ENCODE assay signal across 3 cellular contexts in genomic region chr5:133510634-133511262, GRCh38.
TF ChIP-seq lines count a peak whose summit lies in the region.

No MANE protein-coding gene starts in this region.

TF ChIP-seq in A549, 52 proteins besides CTCF, POLR2A, EP300 and RAD21:
- TF ChIP-seq CHD4 (IDR thresholded peaks at IDR 0.05; ENCODE audit: borderline replicate concordance): no peak
- TF ChIP-seq HOXB13 (CRISPR knock-in tag; IDR thresholded peaks at IDR 0.05; ENCODE audit: low read depth): no peak
- peak; percentile 36 for TF ChIP-seq MAFK (IDR thresholded peaks at IDR 0.05; ENCODE audit: partially characterized antibody)
- TF ChIP-seq MAX (IDR thresholded peaks at IDR 0.05): no peak
- TF ChIP-seq RNF2 (IDR thresholded peaks at IDR 0.05; ENCODE audit: borderline replicate concordance, low read depth): no peak

TF ChIP-seq in IMR-90, 13 proteins besides CTCF, POLR2A, EP300 and RAD21:
- no peak for TF ChIP-seq CEBPB (IDR thresholded peaks at IDR 0.05; ENCODE audit: low read depth, low read length)
- TF ChIP-seq NFE2L2 (IDR thresholded peaks at IDR 0.05; ENCODE audit: low read depth, low read length): no peak
- TF ChIP-seq RFX5 (IDR thresholded peaks at IDR 0.05; ENCODE audit: low read depth, low read length): no peak
- TF ChIP-seq ELK1 (IDR thresholded peaks at IDR 0.05; ENCODE audit: borderline replicate concordance, low read depth, low read length): no peak
- TF ChIP-seq MAZ (IDR thresholded peaks at IDR 0.05; ENCODE audit: borderline replicate concordance, low read depth, low read length): no peak
- TF ChIP-seq CHD1 (IDR thresholded peaks at IDR 0.05; ENCODE audit: low read depth, low read length): no peak
- no peak for TF ChIP-seq MXI1 (IDR thresholded peaks at IDR 0.05; ENCODE audit: borderline replicate concordance, low read depth, low read length)
- TF ChIP-seq BHLHE40 (IDR thresholded peaks at IDR 0.05; ENCODE audit: low read depth, low read length): no peak
- no peak for TF ChIP-seq MAFK (IDR thresholded peaks at IDR 0.05; ENCODE audit: low read depth, low read length)
- TF ChIP-seq USF2 (IDR thresholded peaks at IDR 0.05; ENCODE audit: low read depth, low read length): no peak
- TF ChIP-seq FOS (IDR thresholded peaks at IDR 0.05; ENCODE audit: low read depth, low read length): no peak
- no peak for TF ChIP-seq SMC3 (IDR thresholded peaks at IDR 0.05; ENCODE audit: low read depth, low read length)
- no peak for TF ChIP-seq RCOR1 (IDR thresholded peaks at IDR 0.05; ENCODE audit: insufficient replicate concordance, low read length)
TF ChIP-seq in IMR-90: peak in this region for 0.

TF ChIP-seq in K562, 482 proteins besides CTCF, POLR2A, EP300 and RAD21 (continues in another document):
- no peak for TF ChIP-seq XRCC5 (IDR thresholded peaks at IDR 0.05; ENCODE audit: low read depth, low read length)
- peak; percentile 89 for TF ChIP-seq MAFK (IDR thresholded peaks at IDR 0.05; ENCODE audit: low read length)
- TF ChIP-seq RFX7 (CRISPR knock-in tag; IDR thresholded peaks at IDR 0.05): no peak
- TF ChIP-seq ATF1 (CRISPR knock-in tag; IDR thresholded peaks at IDR 0.05): no peak
- peak; percentile 84 for TF ChIP-seq ATF1 (tag; IDR thresholded peaks at IDR 0.05)
- TF ChIP-seq ZBTB8A (IDR thresholded peaks at IDR 0.05; ENCODE audit: partially characterized antibody): no peak
- no peak for TF ChIP-seq SAP30 (IDR thresholded peaks at IDR 0.05; ENCODE audit: borderline replicate concordance, insufficient read depth, low read depth, low read length, poor library complexity, severe bottlenecking)
- no peak for TF ChIP-seq NR3C1 (CRISPR knock-in tag; IDR thresholded peaks at IDR 0.05)
- TF ChIP-seq GABPB2 (CRISPR knock-in tag; conservative IDR thresholded peaks at IDR 0.05): no peak
- no peak for TF ChIP-seq SRSF3 (IDR thresholded peaks at IDR 0.05; ENCODE audit: insufficient read depth, low read length)
- TF ChIP-seq BMI1 (IDR thresholded peaks at IDR 0.05; ENCODE audit: low read length): no peak
- no peak; the same call in 1 of the 2 replicates for TF ChIP-seq ESRRA (IDR thresholded peaks at IDR 0.05; ENCODE audit: borderline replicate concordance, low read depth)
- no peak for TF ChIP-seq HMGXB4 (CRISPR knock-in tag; IDR thresholded peaks at IDR 0.05)
- TF ChIP-seq ZNF280A (IDR thresholded peaks at IDR 0.05; ENCODE audit: low read depth, partially characterized antibody): no peak
- no peak for TF ChIP-seq TSHZ1 (CRISPR knock-in tag; IDR thresholded peaks at IDR 0.05)
- TF ChIP-seq MYBL2 (IDR thresholded peaks at IDR 0.05; ENCODE audit: low read depth): no peak
- TF ChIP-seq MYBL2 (CRISPR knock-in tag; IDR thresholded peaks at IDR 0.05; ENCODE audit: borderline replicate concordance): no peak
- no peak for TF ChIP-seq ZNF311 (CRISPR knock-in tag; IDR thresholded peaks at IDR 0.05)
- TF ChIP-seq KDM4B (IDR thresholded peaks at IDR 0.05; ENCODE audit: borderline replicate concordance in 2 of 2, low read depth in 1 of 2): no peak
- no peak for TF ChIP-seq ETS1 (conservative IDR thresholded peaks at IDR 0.05; ENCODE audit: control insufficient read depth, low read depth, low read length)
- TF ChIP-seq ARID3B (CRISPR knock-in tag; IDR thresholded peaks at IDR 0.05; ENCODE audit: borderline replicate concordance): no peak
- TF ChIP-seq NCOA4 (IDR thresholded peaks at IDR 0.05; ENCODE audit: partially characterized antibody): no peak
- no peak for TF ChIP-seq KAT2B (IDR thresholded peaks at IDR 0.05; ENCODE audit: low read depth, low read length)
- TF ChIP-seq MTA3 (IDR thresholded peaks at IDR 0.05; ENCODE audit: borderline replicate concordance): no peak
- no peak for TF ChIP-seq CLOCK (CRISPR knock-in tag; IDR thresholded peaks at IDR 0.05; ENCODE audit: borderline replicate concordance)
- peak; percentile 92 for TF ChIP-seq CREM (IDR thresholded peaks at IDR 0.05; ENCODE audit: low read depth)
- no peak for TF ChIP-seq RBM25 (IDR thresholded peaks at IDR 0.05; ENCODE audit: low read depth, low read length, severe bottlenecking)
- TF ChIP-seq PML (IDR thresholded peaks at IDR 0.05; ENCODE audit: low read length): no peak
- TF ChIP-seq DIDO1 (tag; IDR thresholded peaks at IDR 0.05; ENCODE audit: low read depth): no peak
- no peak for TF ChIP-seq MEF2D (tag; conservative IDR thresholded peaks at IDR 0.05; ENCODE audit: low read depth)
- TF ChIP-seq MAFG (tag; conservative IDR thresholded peaks at IDR 0.05): peak; percentile 97
- no peak for TF ChIP-seq DMBX1 (CRISPR knock-in tag; IDR thresholded peaks at IDR 0.05; ENCODE audit: borderline replicate concordance)
- no peak for TF ChIP-seq NFIC (IDR thresholded peaks at IDR 0.05)
- no peak for TF ChIP-seq ZNF699 (CRISPR knock-in tag; IDR thresholded peaks at IDR 0.05; ENCODE audit: insufficient replicate concordance)
- no peak for TF ChIP-seq MTA2 (IDR thresholded peaks at IDR 0.05; ENCODE audit: low read depth)
- no peak for TF ChIP-seq TRIM25 (IDR thresholded peaks at IDR 0.05; ENCODE audit: borderline replicate concordance)
- TF ChIP-seq CHD4 (IDR thresholded peaks at IDR 0.05; ENCODE audit: insufficient read depth, insufficient replicate concordance, low read depth, low read length, poor library complexity, severe bottlenecking): no peak
- no peak for TF ChIP-seq FOXP1 (CRISPR knock-in tag; IDR thresholded peaks at IDR 0.05)
- no peak for TF ChIP-seq POLR2B (IDR thresholded peaks at IDR 0.05; ENCODE audit: low read depth, partially characterized antibody)
- no peak for TF ChIP-seq HBP1 (CRISPR knock-in tag; IDR thresholded peaks at IDR 0.05)
- TF ChIP-seq CREB1 (IDR thresholded peaks at IDR 0.05): peak; percentile 77
- TF ChIP-seq CREB1 (CRISPR knock-in tag; IDR thresholded peaks at IDR 0.05): peak; percentile 68; the same call in 1 of the 2 replicates
- no peak for TF ChIP-seq ZBED1 (IDR thresholded peaks at IDR 0.05)
